ENCODE assay signal across 11 cellular contexts in genomic region chr17:57035971-57036481, GRCh38. TPM values are rescaled to one million over a fixed set of nuclear protein-coding genes. Genes with fewer than 3 reads are reported as not detected.
DNase-seq lines count a peak whose midpoint lies in the region; ATAC-seq, FAIRE-seq and TF ChIP-seq lines count a peak whose summit lies in the region.
"Had no signal": no experiment of that assay in that cellular context is flagged by ENCODE, and none has a peak within 500 bp of the region (broad histone marks: within the 10 kb centered on the region; RNA-seq: fewer than 3 reads in every experiment).

No MANE protein-coding gene starts in this region.

- H3K4me3 ChIP-seq in PC-3 (ENCODE audit: low read length) (no peak overlapping the region), right cardiac atrium (ENCODE audit: low read length) (no peak overlapping the region), small intestine (ENCODE audit: low read depth in 1 of 2, low read length in 2 of 2) (peak overlapping the region in 1 of 2 donors; percentile 5)
- H3K4me3 ChIP-seq in CD8-positive, alpha-beta memory T cell (ENCODE audit: low read length) = no peak overlapping the region

- POLR2A ChIA-PET in PC-3 (lab: Charles Lee; ENCODE audit: unreplicated experiment) = no interaction called here
- POLR2A ChIA-PET in CD8-positive, alpha-beta memory T cell (lab: Charles Lee) = no interaction called here

- H3K4me3 Mint-ChIP-seq in CD8-positive, alpha-beta memory T cell = no peak overlapping the region
- H3K4me3 Mint-ChIP-seq in osteocyte (ENCODE audit: unreplicated experiment) = no peak overlapping the region
- H3K4me3 Mint-ChIP-seq: activated CD4-positive, alpha-beta memory T cell treated with anti-CD3 and anti-CD28 coated beads for 36 hours had no signal

- H2AFZ ChIP-seq in PC-3 (ENCODE audit: low read length) = peak overlapping the region; percentile 47

- CTCF ChIA-PET in PC-3 (lab: Charles Lee) = no interaction called here
- CTCF ChIA-PET in CD8-positive, alpha-beta memory T cell (lab: Charles Lee) = no interaction called here

- H3K27ac ChIP-seq in PC-3 (ENCODE audit: low read length) = peak overlapping the region; percentile 8; the same call in 1 of the 2 replicates
- H3K27ac ChIP-seq in right cardiac atrium (ENCODE audit: low read length) = peak overlapping the region; percentile 9
- H3K27ac ChIP-seq in small intestine (ENCODE audit: low read depth in 1 of 2, low read length in 1 of 2) = peak overlapping the region; percentile 79 to 92
- H3K27ac ChIP-seq in CD8-positive, alpha-beta memory T cell (ENCODE audit: low read depth, low read length) = no peak overlapping the region
- H3K27ac ChIP-seq: epithelial cell of prostate had no signal

- H3F3A ChIP-seq in PC-3 (ENCODE audit: low read length, unreplicated experiment) = no peaks in the 10 kb centered on the region

- H4K20me1 ChIP-seq in PC-3 (ENCODE audit: low read length) = no peaks in the 10 kb centered on the region

- intact Hi-C loops in PC-3 (cut with micrococcal nuclease) (no loop called here), right cardiac atrium (cut with DNase I) (no loop called here)

- no peak for FAIRE-seq in small intestine (lab: Jason Lieb, UNC)

- H3K9me3 Mint-ChIP-seq in CD8-positive, alpha-beta memory T cell = no peaks in the 10 kb centered on the region
- H3K9me3 Mint-ChIP-seq in osteocyte (ENCODE audit: unreplicated experiment) = no peaks in the 10 kb centered on the region
- H3K9me3 Mint-ChIP-seq: activated CD4-positive, alpha-beta memory T cell treated with anti-CD3 and anti-CD28 coated beads for 36 hours had no signal

- H3K79me2 ChIP-seq in PC-3 (ENCODE audit: low read length) = no peaks in the 10 kb centered on the region

- H3K9ac ChIP-seq in PC-3 (ENCODE audit: low read length) = no peak overlapping the region

- H3K36me3 ChIP-seq in PC-3 (ENCODE audit: low read depth, low read length) = no peaks in the 10 kb centered on the region
- no peaks in the 10 kb centered on the region for H3K36me3 ChIP-seq in small intestine (ENCODE audit: control insufficient read depth in 2 of 2, insufficient read depth in 2 of 2, low read length in 2 of 2)
- H3K36me3 ChIP-seq in CD8-positive, alpha-beta memory T cell (ENCODE audit: insufficient read depth, low read length) = no peaks in the 10 kb centered on the region

- no peaks in the 10 kb centered on the region for H3K9me2 ChIP-seq in PC-3 (replicated peaks; ENCODE audit: low read length)

- H3K27me3 ChIP-seq in PC-3 (ENCODE audit: low read length) = no peaks in the 10 kb centered on the region
- H3K27me3 ChIP-seq in right cardiac atrium (ENCODE audit: control insufficient read depth, insufficient read depth) = no peaks in the 10 kb centered on the region
- H3K27me3 ChIP-seq in small intestine (ENCODE audit: control insufficient read depth in 2 of 2, insufficient read depth in 2 of 2, low read length in 2 of 2) = no peaks in the 10 kb centered on the region
- H3K27me3 ChIP-seq in CD8-positive, alpha-beta memory T cell (ENCODE audit: insufficient read depth, low read length, poor library complexity, severe bottlenecking) = peaks cover 7% of the 10 kb centered on the region

- TF ChIP-seq CTCF in PC-3 (conservative IDR thresholded peaks at IDR 0.05; ENCODE audit: low read depth, low read length) (no peak), osteocyte (IDR thresholded peaks at IDR 0.05) (no peak)

- H3K36me3 Mint-ChIP-seq in CD8-positive, alpha-beta memory T cell = no peaks in the 10 kb centered on the region
- no peaks in the 10 kb centered on the region for H3K36me3 Mint-ChIP-seq in osteocyte (ENCODE audit: unreplicated experiment)
- H3K36me3 Mint-ChIP-seq: activated CD4-positive, alpha-beta memory T cell treated with anti-CD3 and anti-CD28 coated beads for 36 hours had no signal

- peak; percentile 19; the same call in 1 of the 2 replicates for ATAC-seq in PC-3
- ATAC-seq in right cardiac atrium = peak; percentile 29 to 45
- ATAC-seq in HG02840 (IDR thresholded peaks at IDR 0.05; ENCODE audit: low FRiP score, unreplicated experiment) = no peak

- WGBS in right cardiac atrium = 47% methylated on average over 4 of the region's 4 CpGs
- WGBS in small intestine, 3 donors = 14 to 51% (median 23%) methylated on average over 4 of the region's 4 CpGs

- no peaks in the 10 kb centered on the region for H3K4me1 Mint-ChIP-seq in CD8-positive, alpha-beta memory T cell
- H3K4me1 Mint-ChIP-seq in osteocyte (ENCODE audit: unreplicated experiment) = peaks cover 9% of the 10 kb centered on the region

- H3K9me3 ChIP-seq in PC-3 (ENCODE audit: low read length) (no peaks in the 10 kb centered on the region), right cardiac atrium (ENCODE audit: control insufficient read depth, low read length) (no peaks in the 10 kb centered on the region), small intestine (ENCODE audit: control insufficient read depth, low read depth) (no peaks in the 10 kb centered on the region)
- H3K9me3 ChIP-seq in CD8-positive, alpha-beta memory T cell (ENCODE audit: low read length) = no peaks in the 10 kb centered on the region

- DNase-seq in NCI-H128 (lab: John Stamatoyannopoulos, UW; ENCODE audit: unreplicated experiment) (peak; percentile 84), PC-3 (peak; percentile 66), right cardiac atrium (no peak), small intestine (peak; percentile 98), osteocyte (ENCODE audit: extremely low spot score, unreplicated experiment) (no peak), NCI-H526 treated with DMSO at 0.1 percent for 48 hours (lab: John Stamatoyannopoulos, UW) (no peak)
- no peak for DNase-seq in CD8-positive, alpha-beta memory T cell
- DNase-seq: activated CD4-positive, alpha-beta memory T cell treated with anti-CD3 and anti-CD28 coated beads for 36 hours; kidney glomerular epithelial cell had no signal

- H3K27ac Mint-ChIP-seq in CD8-positive, alpha-beta memory T cell = no peak overlapping the region
- no peak overlapping the region for H3K27ac Mint-ChIP-seq in osteocyte (ENCODE audit: unreplicated experiment)
- H3K27ac Mint-ChIP-seq: activated CD4-positive, alpha-beta memory T cell treated with anti-CD3 and anti-CD28 coated beads for 36 hours had no signal

- peak overlapping the region; percentile 28 for H3K4me2 ChIP-seq in PC-3 (ENCODE audit: low read length)

- no TSS peak for BruUV-seq in PC-3 (replicated peaks; lab: Mats Ljungman, UMichigan)

- H3K27me3 Mint-ChIP-seq in CD8-positive, alpha-beta memory T cell = peaks cover 17 to 50% of the 10 kb centered on the region in 2 donors
- peaks cover 41% of the 10 kb centered on the region for H3K27me3 Mint-ChIP-seq in osteocyte (ENCODE audit: unreplicated experiment)

- H3K4me1 ChIP-seq in PC-3 (ENCODE audit: insufficient read depth, low read length) = peaks cover 27% of the 10 kb centered on the region
- H3K4me1 ChIP-seq in right cardiac atrium (ENCODE audit: control insufficient read depth, insufficient read depth, low read length) = peaks cover 12% of the 10 kb centered on the region
- H3K4me1 ChIP-seq in small intestine (ENCODE audit: control insufficient read depth in 2 of 2, insufficient read depth in 1 of 2, low read depth in 1 of 2, low read length in 1 of 2) = peaks cover 3 to 5% of the 10 kb centered on the region in 2 donors
- no peaks in the 10 kb centered on the region for H3K4me1 ChIP-seq in CD8-positive, alpha-beta memory T cell (ENCODE audit: insufficient read depth, low read length)

RNA-seq across cellular contexts. Expression of gene AKAP1, which starts 49.0 kb away (rescaled TPM):
- 73.1 and 108 TPM in 2 replicates for total RNA-seq in PC-3 (2014; rRNA removed)
- total RNA-seq in right cardiac atrium = 100 to 1,000 TPM in 3 of 4 donors, 10 to 100 TPM in 1; 92.3 to 194 (median 175) TPM
- 94.4 TPM for polyA plus RNA-seq in right cardiac atrium
- polyA plus RNA-seq in small intestine = 10 to 100 TPM; 28.9 to 68.6 (median 42.3) TPM
- total RNA-seq in CD8-positive, alpha-beta memory T cell = 10 to 100 TPM; 48.2 to 49.7 TPM
- 22.2 TPM for polyA plus RNA-seq in CD8-positive, alpha-beta memory T cell
- 16.8 and 18.5 TPM in 2 replicates for total RNA-seq in osteocyte

RNA-seq across cellular contexts. Expression of gene SCPEP1, which starts 58.1 kb away (rescaled TPM):
- total RNA-seq in PC-3 (2014; rRNA removed) = 56.0 and 73.3 TPM in 2 replicates
- total RNA-seq in right cardiac atrium = 10 to 100 TPM; 49.7 to 65.0 (median 58.1) TPM
- 87.9 TPM for polyA plus RNA-seq in right cardiac atrium
- polyA plus RNA-seq in small intestine = 10 to 100 TPM; 16.8 to 46.9 (median 29.5) TPM
- total RNA-seq in CD8-positive, alpha-beta memory T cell = 10 to 100 TPM; 26.6 to 27.4 TPM
- polyA plus RNA-seq in CD8-positive, alpha-beta memory T cell = 23.4 TPM
- total RNA-seq in osteocyte = 68.9 and 75.2 TPM in 2 replicates

Comparison
In these comparisons a context has a peak if more than half of its experiments do, and no peak if none do; other contexts are left out.
1. DNase-seq: peak in NCI-H128 (single experiment), PC-3 (single experiment) and small intestine (single experiment); none in right cardiac atrium (0 of 3), CD8-positive, alpha-beta memory T cell (0 of 5), osteocyte (single experiment) and NCI-H526 treated with DMSO at 0.1 percent for 48 hours (single experiment).